In the genomic region with DNA sequence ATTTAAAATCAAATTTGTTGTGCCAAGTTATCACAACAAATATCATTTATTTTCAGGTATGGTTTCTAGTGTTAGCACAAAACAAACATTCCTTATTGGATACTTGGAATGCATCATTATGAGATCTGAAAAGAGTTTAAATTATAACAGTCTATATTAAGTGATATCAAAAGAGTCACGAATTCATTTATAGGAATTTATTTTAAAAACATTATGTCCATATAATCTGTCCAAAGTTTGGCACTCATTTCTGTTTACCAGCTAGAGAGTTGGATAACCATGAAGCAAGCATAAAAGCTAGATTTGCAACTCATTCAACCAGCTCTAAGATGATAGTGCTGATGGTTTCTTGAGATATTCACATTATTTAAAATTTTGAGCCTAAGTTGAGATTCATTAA, we compare ENCODE assay signal across 28 cellular contexts.
DNase-seq lines count a peak whose midpoint lies in the region; ATAC-seq, FAIRE-seq and TF ChIP-seq lines count a peak whose summit lies in the region.
"Had no signal": no experiment of that assay in that cellular context is flagged by ENCODE, and none has a peak within 500 bp of the region (broad histone marks: within the 10 kb centered on the region; RNA-seq: fewer than 3 reads in every experiment).

No MANE protein-coding gene starts in this region.

- RAD21 ChIA-PET in GM12878 (lab: Charles Lee; ENCODE audit: unreplicated experiment), result no interaction called here

- TF ChIP-seq EP300 in GM12878 (IDR thresholded peaks at IDR 0.05; ENCODE audit: borderline replicate concordance in 1 of 2, control insufficient read depth in 1 of 2, low read depth in 2 of 2, low read length in 2 of 2), result no peak

- H3K36me3 ChIP-seq in GM12878 (ENCODE audit: control insufficient read depth in 2 of 2, insufficient read depth in 2 of 2, low read length in 1 of 2), result no peaks in the 10 kb centered on the region
- H3K36me3 ChIP-seq: BE2C; BLaER1; BLaER1 treated with 17β-estradiol and CSF1 and Interleukin-3, amounts not matched to agents 10 nM and 100 nM had no signal

- H3K9ac ChIP-seq in GM12878 (ENCODE audit: control insufficient read depth, insufficient read depth, low read length), result no peak overlapping the region
- H3K9ac ChIP-seq: BLaER1; BLaER1 treated with 17β-estradiol and CSF1 and Interleukin-3, amounts not matched to agents 10 nM and 100 nM had no signal

- H2AFZ ChIP-seq in GM12878 (ENCODE audit: control insufficient read depth, low read depth, low read length), result no peak overlapping the region

- H3K27ac ChIP-seq in GM12878 (ENCODE audit: control insufficient read depth, insufficient read depth), result no peak overlapping the region
- H3K27ac ChIP-seq: 22Rv1; A549; BLaER1; BLaER1 treated with 17β-estradiol and CSF1 and Interleukin-3, amounts not matched to agents 10 nM and 100 nM; C4-2B had no signal

- DNase-seq in GM12878 (ENCODE audit: low read depth, low spot score), result no peak
- DNase-seq: 8988T; ACHN; AML-193; C1 segment of cervical spinal cord; Caco-2; Calu3; CD4-positive, alpha-beta memory T cell; CD4-positive, alpha-beta T cell; CD4-positive, CD25-positive, alpha-beta regulatory T cell; CD8-positive, alpha-beta memory T cell; CD8-positive, alpha-beta T cell; COR-L47; DMS 273 treated with DMSO at 0.1 percent for 48 hours; DMS153; DMS53; DMS79; DMS79 treated with DMSO at 0.1 percent for 48 hours; DND-41; EL had no signal

- CTCF ChIA-PET in GM12878 (lab: Yijun Ruan, JAX), result no interaction called here

- no peak for ATAC-seq in GM12878
- ATAC-seq in HG03520 (IDR thresholded peaks at IDR 0.05; ENCODE audit: unreplicated experiment), result no peak
- ATAC-seq: A549; CD8-positive, alpha-beta T cell had no signal

- in situ Hi-C loops in GM12878 (cut with MboI), result no loop called here

- no peaks in the 10 kb centered on the region for H3K79me2 ChIP-seq in GM12878 (ENCODE audit: control insufficient read depth, insufficient read depth, low read length)

- no peak overlapping the region for H3K4me2 ChIP-seq in GM12878 (ENCODE audit: control insufficient read depth, insufficient read depth)
- H3K4me2 ChIP-seq: A549; BLaER1; BLaER1 treated with 17β-estradiol and CSF1 and Interleukin-3, amounts not matched to agents 10 nM and 100 nM had no signal

- no TSS peak for BruUV-seq in GM12878 (replicated peaks; lab: Mats Ljungman, UMichigan)

- no peak for TF ChIP-seq CTCF in GM12878 (IDR thresholded peaks at IDR 0.05 in 2 of 3, conservative IDR thresholded peaks at IDR 0.05 in 1 of 3; ENCODE audit: control insufficient read depth in 2 of 3, extremely low read depth in 1 of 3, insufficient read depth in 1 of 3, low read depth in 3 of 3, low read length in 3 of 3)

- no peaks in the 10 kb centered on the region for H3K9me3 ChIP-seq in GM12878 (replicated peaks; ENCODE audit: control insufficient read depth, insufficient read depth, low read length)
- H3K9me3 ChIP-seq: A549; BE2C; BLaER1; BLaER1 treated with 17β-estradiol and CSF1 and Interleukin-3, amounts not matched to agents 10 nM and 100 nM had no signal

- no peak for TF ChIP-seq RAD21 in GM12878 (IDR thresholded peaks at IDR 0.05; ENCODE audit: insufficient read depth, low read depth, low read length)

- SMC1A ChIA-PET in GM12878 (lab: Charles Lee; ENCODE audit: uncharacterized antibody, unreplicated experiment), result interaction anchor here (1.5 kb wide), 1 partner anchor 23 kb away, joined by 4 read pairs; no protein-coding TSS in a partner anchor

- intact Hi-C loops in GM12878 (cut with micrococcal nuclease; ENCODE audit: unreplicated experiment), result no loop called here

- no peak overlapping the region for H3K4me3 ChIP-seq in GM12878
- H3K4me3 ChIP-seq: A549; BLaER1; BLaER1 treated with 17β-estradiol and CSF1 and Interleukin-3, amounts not matched to agents 10 nM and 100 nM had no signal

- H4K20me1 ChIP-seq in GM12878 (ENCODE audit: control insufficient read depth, insufficient read depth), result no peaks in the 10 kb centered on the region
- H4K20me1 ChIP-seq: BLaER1; BLaER1 treated with 17β-estradiol and CSF1 and Interleukin-3, amounts not matched to agents 10 nM and 100 nM had no signal

- POLR2A ChIA-PET in GM12878 (lab: Charles Lee), result no interaction called here

- no peaks in the 10 kb centered on the region for H3K27me3 ChIP-seq in GM12878 (replicated peaks in 1 of 2; ENCODE audit: control insufficient read depth in 2 of 2, insufficient read depth in 2 of 2, low read length in 1 of 2)
- H3K27me3 ChIP-seq: BE2C; BLaER1; BLaER1 treated with 17β-estradiol and CSF1 and Interleukin-3, amounts not matched to agents 10 nM and 100 nM had no signal

- TF ChIP-seq POLR2A in GM12878 (IDR thresholded peaks at IDR 0.05; ENCODE audit: low read depth, low read length), result no peak

- 0% methylated on average over 1 of the region's 1 CpG for WGBS in GM12878 (ENCODE audit: insufficient coverage, insufficient replicate concordance, low lambda C conversion rate, missing lambda C conversion rate)

- no peak for FAIRE-seq in GM12878 (lab: Jason Lieb, UNC)
- FAIRE-seq: A549, D721Med had no signal

- no peaks in the 10 kb centered on the region for H3K4me1 ChIP-seq in GM12878 (ENCODE audit: control insufficient read depth, insufficient read depth, low read length)
- H3K4me1 ChIP-seq: A549; BLaER1; BLaER1 treated with 17β-estradiol and CSF1 and Interleukin-3, amounts not matched to agents 10 nM and 100 nM; Caco-2 had no signal

TF ChIP-seq in GM12878, 131 proteins besides CTCF, POLR2A, EP300 and RAD21:
- TF ChIP-seq PAX5 (IDR thresholded peaks at IDR 0.05; ENCODE audit: borderline replicate concordance, low read depth, low read length) (no peak), NFXL1 (IDR thresholded peaks at IDR 0.05; ENCODE audit: borderline replicate concordance) (peak; percentile 59; the same call in 1 of the 2 replicates)
